Comparison of ENCODE assay signal across 8 cellular contexts in genomic region chr6:165936096-165936495, GRCh38.
"Had no signal": no experiment of that assay in that cellular context is flagged by ENCODE, and none has a peak within 500 bp of the region (broad histone marks: within the 10 kb centered on the region; RNA-seq: fewer than 3 reads in every experiment).

No MANE protein-coding gene starts in this region.

- H3K4me1 Mint-ChIP-seq: GM23338 had no signal

- H3K4me3 ChIP-seq: GM23338 had no signal

- H3K36me3 Mint-ChIP-seq: IgD-negative memory B cell had no signal

- H2AFZ ChIP-seq: GM23338 had no signal

- FAIRE-seq: H1, H54 had no signal

- H3K4me3 Mint-ChIP-seq: GM23338, H9, IgD-negative memory B cell had no signal

- ATAC-seq: GM23338 had no signal

- H3K27ac ChIP-seq: HL-60 had no signal

- DNase-seq: H9, HCEC 1CT, KBM-7 had no signal

- H3K9me3 Mint-ChIP-seq: GM23338, H9 had no signal

- H3K4me2 ChIP-seq: GM23338 had no signal

- H3K27ac Mint-ChIP-seq: GM23338, H9, IgD-negative memory B cell had no signal
